8 cellular contexts compared by ENCODE assay signal in genomic region chr1:51518730-51519047, GRCh38. TPM values are rescaled to one million over a fixed set of nuclear protein-coding genes. Genes with fewer than 3 reads are reported as not detected.
A peak's percentile ranks its signal among the peaks of the same experiment; 100 is the strongest.
DNase-seq lines count a peak whose midpoint lies in the region; ATAC-seq, FAIRE-seq and TF ChIP-seq lines count a peak whose summit lies in the region.

No MANE protein-coding gene starts in this region.

- peak; percentile 14 to 60 (median 58) for DNase-seq in NCI-H1417 (lab: John Stamatoyannopoulos, UW)
- no peak for DNase-seq in NCI-H1417 treated with DMSO at 0.1 percent for 48 hours (lab: John Stamatoyannopoulos, UW)
- DNase-seq in OCI-LY7 (ENCODE audit: low spot score): peak; percentile 67
- DNase-seq in activated naive CD8-positive, alpha-beta T cell treated with anti-CD3 and anti-CD28 coated beads, Interleukin-2, amount 10 ng/mL, durations not matched to agents 7 days and 5 days: peak; percentile 72
- DNase-seq in right cardiac atrium: peak; percentile 53 to 80 (median 80)
- peak; percentile 85 for DNase-seq in small intestine
- DNase-seq in SKM-1 (lab: John Stamatoyannopoulos, UW; ENCODE audit: unreplicated experiment): no peak

- ATAC-seq in HG02642 (IDR thresholded peaks at IDR 0.05; ENCODE audit: poor library complexity, unreplicated experiment) (peak; percentile 38), right cardiac atrium (peak; percentile 64)
- peak; percentile 67 for ATAC-seq in activated naive CD8-positive, alpha-beta T cell treated with anti-CD3 and anti-CD28 coated beads, Interleukin-2, amount 10 ng/mL, durations not matched to agents 7 days and 5 days (ENCODE audit: low read depth)

- H3K9me3 ChIP-seq in OCI-LY7 (ENCODE audit: low read length) (no peaks in the 10 kb centered on the region; the same call in 1 of the 2 replicates), right cardiac atrium (ENCODE audit: control insufficient read depth, low read length) (no peaks in the 10 kb centered on the region), small intestine (ENCODE audit: control insufficient read depth, low read depth) (no peaks in the 10 kb centered on the region)

- TF ChIP-seq CTCF in OCI-LY7 (conservative IDR thresholded peaks at IDR 0.05; ENCODE audit: low read length): no peak

- intact Hi-C loops in OCI-LY7 (cut with micrococcal nuclease; ENCODE audit: unreplicated experiment): loop anchor here (1.0 to 5.0 kb wide), 5 partner anchors 28 to 551 kb away; partner anchors contain the start of gene NRDC
- intact Hi-C loops in right cardiac atrium (cut with DNase I): no loop called here

- no peaks in the 10 kb centered on the region for H3K27me3 Mint-ChIP-seq in activated naive CD8-positive, alpha-beta T cell treated with anti-CD3 and anti-CD28 coated beads, Interleukin-2, amount 10 ng/mL, durations not matched to agents 7 days and 5 days

- POLR2A ChIA-PET in OCI-LY7 (lab: Charles Lee): interaction anchor here (0.7 to 0.8 kb wide), 2 partner anchors 12 to 213 kb away, joined by 3 read pairs; no protein-coding TSS in a partner anchor
- POLR2A ChIA-PET in activated naive CD8-positive, alpha-beta T cell treated with anti-CD3 and anti-CD28 coated beads, Interleukin-2, amount 10 ng/mL, durations not matched to agents 7 days and 5 days (lab: Charles Lee): interaction anchor here (1.0 to 2.0 kb wide), 11 partner anchors 9 to 541 kb away, joined by 3 to 13 read pairs (median 4); partner anchors contain the start of gene NRDC

- H3K4me1 ChIP-seq in OCI-LY7 (ENCODE audit: insufficient read depth, low read length, poor library complexity, severe bottlenecking): peaks cover 25% of the 10 kb centered on the region
- no peaks in the 10 kb centered on the region for H3K4me1 ChIP-seq in right cardiac atrium (ENCODE audit: control insufficient read depth, insufficient read depth, low read length)
- H3K4me1 ChIP-seq in small intestine (ENCODE audit: control insufficient read depth in 2 of 2, insufficient read depth in 1 of 2, low read depth in 1 of 2, low read length in 1 of 2): peaks cover 0 to 6% of the 10 kb centered on the region in 2 donors

- peaks cover 48% of the 10 kb centered on the region for H3K79me2 ChIP-seq in OCI-LY7 (ENCODE audit: insufficient read depth, low read depth, low read length)

- peak overlapping the region; percentile 93 for H3K4me2 ChIP-seq in OCI-LY7 (ENCODE audit: low read length)

- WGBS in right cardiac atrium: under 1% methylated on average over 46 of the region's 46 CpGs
- 0 to 1% (median 0%) methylated on average over 24 to 46 of the region's 46 CpGs for WGBS in small intestine, 3 donors

- no peak overlapping the region for H3K27ac Mint-ChIP-seq in activated naive CD8-positive, alpha-beta T cell treated with anti-CD3 and anti-CD28 coated beads, Interleukin-2, amount 10 ng/mL, durations not matched to agents 7 days and 5 days

- peak overlapping the region; percentile 95 for H3K4me3 ChIP-seq in OCI-LY7 (ENCODE audit: low read depth, low read length, poor library complexity, severe bottlenecking)
- peak overlapping the region; percentile 85 for H3K4me3 ChIP-seq in right cardiac atrium (ENCODE audit: low read length)
- peak overlapping the region; percentile 94 to 96 for H3K4me3 ChIP-seq in small intestine (ENCODE audit: low read depth in 1 of 2, low read length in 2 of 2)

- CTCF ChIA-PET in OCI-LY7 (lab: Charles Lee; ENCODE audit: unreplicated experiment): no interaction called here

- H3K9me3 Mint-ChIP-seq in activated naive CD8-positive, alpha-beta T cell treated with anti-CD3 and anti-CD28 coated beads, Interleukin-2, amount 10 ng/mL, durations not matched to agents 7 days and 5 days: no peaks in the 10 kb centered on the region

- peaks cover 43% of the 10 kb centered on the region for H3K4me1 Mint-ChIP-seq in activated naive CD8-positive, alpha-beta T cell treated with anti-CD3 and anti-CD28 coated beads, Interleukin-2, amount 10 ng/mL, durations not matched to agents 7 days and 5 days

- no peaks in the 10 kb centered on the region for H3K36me3 ChIP-seq in OCI-LY7 (ENCODE audit: insufficient read depth, low read length)
- peaks cover 0 to 3% of the 10 kb centered on the region in 2 donors for H3K36me3 ChIP-seq in small intestine (ENCODE audit: control insufficient read depth in 2 of 2, insufficient read depth in 2 of 2, low read length in 2 of 2)

- H3K27me3 ChIP-seq in right cardiac atrium (ENCODE audit: control insufficient read depth, insufficient read depth) (no peaks in the 10 kb centered on the region), small intestine (ENCODE audit: control insufficient read depth in 2 of 2, insufficient read depth in 2 of 2, low read length in 2 of 2) (no peaks in the 10 kb centered on the region)

- H2AFZ ChIP-seq in OCI-LY7 (ENCODE audit: low read length): peak overlapping the region; percentile 60

- peaks cover 9% of the 10 kb centered on the region for H4K20me1 ChIP-seq in OCI-LY7 (ENCODE audit: insufficient read depth, low read length)

- no peaks in the 10 kb centered on the region for H3K9me2 ChIP-seq in OCI-LY7 (ENCODE audit: insufficient read depth, low read length)

- peak overlapping the region; percentile 88 for H3K4me3 Mint-ChIP-seq in activated naive CD8-positive, alpha-beta T cell treated with anti-CD3 and anti-CD28 coated beads, Interleukin-2, amount 10 ng/mL, durations not matched to agents 7 days and 5 days

- BruUV-seq in OCI-LY7 (replicated peaks; lab: Mats Ljungman, UMichigan): no TSS peak

- no peak for FAIRE-seq in small intestine (lab: Jason Lieb, UNC)

- H3K36me3 Mint-ChIP-seq in activated naive CD8-positive, alpha-beta T cell treated with anti-CD3 and anti-CD28 coated beads, Interleukin-2, amount 10 ng/mL, durations not matched to agents 7 days and 5 days: peaks cover 1% of the 10 kb centered on the region

- peak overlapping the region; percentile 82 for H3K27ac ChIP-seq in OCI-LY7 (ENCODE audit: low read depth, low read length, poor library complexity, severe bottlenecking)
- H3K27ac ChIP-seq in right cardiac atrium (ENCODE audit: low read length): peak overlapping the region; percentile 92
- peak overlapping the region; percentile 95 to 97 for H3K27ac ChIP-seq in small intestine (ENCODE audit: low read depth in 1 of 2, low read length in 1 of 2)

RNA-seq across cellular contexts. Expression of gene EPS15, which starts 0.4 kb away (rescaled TPM):
- total RNA-seq in OCI-LY7 (2014; rRNA removed; shearing (Covaris generic)): 23.8 and 35.5 TPM in 2 replicates
- 73.2 and 79.4 TPM in 2 replicates for total RNA-seq in OCI-LY7 (2022)
- 10 to 100 TPM; 75.7 to 77.1 TPM for total RNA-seq in activated naive CD8-positive, alpha-beta T cell treated with anti-CD3 and anti-CD28 coated beads, Interleukin-2, amount 10 ng/mL, durations not matched to agents 7 days and 5 days
- total RNA-seq in right cardiac atrium: 10 to 100 TPM; 72.4 to 87.5 (median 74.5) TPM
- 26.0 TPM for polyA plus RNA-seq in right cardiac atrium
- 10 to 100 TPM; 14.1 to 15.3 (median 15.1) TPM for polyA plus RNA-seq in small intestine

Comparison
In these comparisons a context has a peak if more than half of its experiments do, and no peak if none do; other contexts are left out.
1. DNase-seq: peak in NCI-H1417 (3 of 3), OCI-LY7 (single experiment), activated naive CD8-positive, alpha-beta T cell treated with anti-CD3 and anti-CD28 coated beads, Interleukin-2, amount 10 ng/mL, durations not matched to agents 7 days and 5 days (single experiment), right cardiac atrium (3 of 3) and small intestine (single experiment); none in NCI-H1417 treated with DMSO at 0.1 percent for 48 hours (single experiment) and SKM-1 (single experiment).
2. Peak in every context shown above with its lines, with median percentiles within 50 percentile points of each other: ATAC-seq, H3K27ac ChIP-seq and H3K4me3 ChIP-seq.